ENCODE assay signal across 8 cellular contexts in genomic region chrX:81195712-81196111, GRCh38. TPM values are rescaled to one million over a fixed set of nuclear protein-coding genes. Genes with fewer than 3 reads are reported as not detected.
DNase-seq lines count a peak whose midpoint lies in the region; ATAC-seq and TF ChIP-seq lines count a peak whose summit lies in the region.

No MANE protein-coding gene starts in this region.

- H3K27ac Mint-ChIP-seq in activated naive CD4-positive, alpha-beta T cell treated with anti-CD3 and anti-CD28 coated beads, Interleukin-2, amount 50 U/mL, for 72 hours, result no peak overlapping the region

- TF ChIP-seq RAD21 in Ishikawa (IDR thresholded peaks at IDR 0.05; ENCODE audit: low read depth), result peak; percentile 51

- TF ChIP-seq CTCF in DOHH2 (IDR thresholded peaks at IDR 0.05; ENCODE audit: low read depth, low read length, poor library complexity, severe bottlenecking) (peak; percentile 61), right atrium auricular region (IDR thresholded peaks at IDR 0.05) (peak; percentile 57 to 72)

- ATAC-seq in GM21515 (IDR thresholded peaks at IDR 0.05; ENCODE audit: unreplicated experiment), result peak; percentile 70
- ATAC-seq in activated naive CD4-positive, alpha-beta T cell treated with anti-CD3 and anti-CD28 coated beads, Interleukin-2, amount 50 U/mL, for 72 hours, result peak; percentile 69 to 73

- H3K36me3 Mint-ChIP-seq in activated naive CD4-positive, alpha-beta T cell treated with anti-CD3 and anti-CD28 coated beads, Interleukin-2, amount 50 U/mL, for 72 hours, result peaks cover 0 to 8% of the 10 kb centered on the region in 2 donors

- TF ChIP-seq EP300 in Ishikawa (IDR thresholded peaks at IDR 0.05; ENCODE audit: borderline replicate concordance), result no peak

- no peaks in the 10 kb centered on the region for H3K79me2 ChIP-seq in DOHH2 (ENCODE audit: control insufficient read depth, low read length)

- H3F3A ChIP-seq in DOHH2 (ENCODE audit: control insufficient read depth, insufficient read depth), result no peaks in the 10 kb centered on the region

- no peaks in the 10 kb centered on the region for H3K36me3 ChIP-seq in DOHH2 (ENCODE audit: control insufficient read depth, low read length)
- H3K36me3 ChIP-seq in SJCRH30, result no peaks in the 10 kb centered on the region
- H3K36me3 ChIP-seq in right atrium auricular region, result no peaks in the 10 kb centered on the region

- H3K27ac ChIP-seq in DOHH2 (ENCODE audit: low read depth, low read length), result no peak overlapping the region
- no peak overlapping the region for H3K27ac ChIP-seq in SJCRH30
- H3K27ac ChIP-seq in right atrium auricular region, result no peak overlapping the region

- H3K9me2 ChIP-seq in DOHH2 (replicated peaks; ENCODE audit: control insufficient read depth, low read length), result no peaks in the 10 kb centered on the region

- H3K4me2 ChIP-seq in DOHH2 (ENCODE audit: low read length), result peak overlapping the region; percentile 43

- DNase-seq in SJCRH30 (peak; percentile 31 to 73), right atrium auricular region (ENCODE audit: low spot score) (peak; percentile 66), NCI-H2029 treated with DMSO at 0.1 percent for 48 hours (lab: John Stamatoyannopoulos, UW) (no peak)
- peak in 1 of 2 donors; percentile 49 for DNase-seq in activated naive CD4-positive, alpha-beta T cell treated with anti-CD3 and anti-CD28 coated beads, Interleukin-2, amount 50 U/mL, for 72 hours (ENCODE audit: low spot score in 2 of 2)
- peak; percentile 58 for DNase-seq in stimulated activated CD4-positive, alpha-beta T cell treated with anti-CD3 and anti-CD28 coated beads, Interleukin-15, amount 100 ng/mL, for 24 hours

- H3K4me1 ChIP-seq in DOHH2 (ENCODE audit: control insufficient read depth, low read length) (peaks cover 7% of the 10 kb centered on the region), SJCRH30 (no peaks in the 10 kb centered on the region), right atrium auricular region (no peaks in the 10 kb centered on the region)

- no peaks in the 10 kb centered on the region for H3K27me3 ChIP-seq in DOHH2 (ENCODE audit: control insufficient read depth, low read length)
- no peaks in the 10 kb centered on the region for H3K27me3 ChIP-seq in SJCRH30
- H3K27me3 ChIP-seq in right atrium auricular region, result no peaks in the 10 kb centered on the region

- H3K9me3 Mint-ChIP-seq in activated naive CD4-positive, alpha-beta T cell treated with anti-CD3 and anti-CD28 coated beads, Interleukin-2, amount 50 U/mL, for 72 hours, result no peaks in the 10 kb centered on the region

- H4K20me1 ChIP-seq in DOHH2 (ENCODE audit: control insufficient read depth, insufficient read depth, low read depth, low read length), result no peaks in the 10 kb centered on the region

- H3K4me3 ChIP-seq in DOHH2 (ENCODE audit: low read length) (no peak overlapping the region), SJCRH30 (no peak overlapping the region), right atrium auricular region (no peak overlapping the region)

- H3K9me3 ChIP-seq in DOHH2 (ENCODE audit: control insufficient read depth, insufficient read depth, low read length) (no peaks in the 10 kb centered on the region), SJCRH30 (replicated peaks) (no peaks in the 10 kb centered on the region), right atrium auricular region (no peaks in the 10 kb centered on the region)

TF ChIP-seq in Ishikawa, 13 proteins besides CTCF, POLR2A, EP300 and RAD21:
- TF ChIP-seq CEBPB (IDR thresholded peaks at IDR 0.05), result no peak

RNA-seq across cellular contexts. Expression of gene HMGN5, which starts 6.0 kb away (rescaled TPM):
- 4.8 and 5.3 TPM in 2 replicates for total RNA-seq in SJCRH30 (2014; rRNA removed; shearing (Covaris generic))
- total RNA-seq in activated naive CD4-positive, alpha-beta T cell treated with anti-CD3 and anti-CD28 coated beads, Interleukin-2, amount 50 U/mL, for 72 hours, result 1 to 10 TPM; 5.8 to 7.5 TPM
- 1 to 10 TPM; 1.2 to 3.6 TPM for total RNA-seq in right atrium auricular region

RNA-seq across cellular contexts. Expression of gene SH3BGRL, which starts 6.2 kb away (rescaled TPM):
- total RNA-seq in SJCRH30 (2014; rRNA removed; shearing (Covaris generic)), result 53.3 and 54.0 TPM in 2 replicates
- 10 to 100 TPM; 48.8 to 57.2 TPM for total RNA-seq in activated naive CD4-positive, alpha-beta T cell treated with anti-CD3 and anti-CD28 coated beads, Interleukin-2, amount 50 U/mL, for 72 hours
- total RNA-seq in right atrium auricular region, result 10 to 100 TPM; 57.5 to 62.0 TPM
